ENCODE assay signal across 1 cellular context in genomic region chr4:124933521-124933920, GRCh38.
TF ChIP-seq lines count a peak whose summit lies in the region.

No MANE protein-coding gene starts in this region.

TF ChIP-seq in SK-N-SH treated with all-trans-retinoic acid at 6 μM for 48 hours, 23 proteins besides CTCF, POLR2A, EP300 and RAD21 (continued from another document):
- no peak for TF ChIP-seq ARNTL (CRISPR knock-in tag; IDR thresholded peaks at IDR 0.05; ENCODE audit: borderline replicate concordance, low read depth)
- TF ChIP-seq TCF4 (CRISPR knock-in tag; IDR thresholded peaks at IDR 0.05; ENCODE audit: borderline replicate concordance) = no peak
- no peak for TF ChIP-seq ZNF8 (CRISPR knock-in tag; IDR thresholded peaks at IDR 0.05)
- 0 out of 2 replicates have a peak, but pooled peaks have one; percentile 35 for TF ChIP-seq ESRRG (CRISPR knock-in tag; IDR thresholded peaks at IDR 0.05)
- TF ChIP-seq CSDC2 (CRISPR knock-in tag; IDR thresholded peaks at IDR 0.05) = no peak
- TF ChIP-seq PPARA (CRISPR knock-in tag; IDR thresholded peaks at IDR 0.05; ENCODE audit: borderline replicate concordance) = no peak
- no peak for TF ChIP-seq OSR1 (CRISPR knock-in tag; IDR thresholded peaks at IDR 0.05)
